ENCODE assay signal across 26 cellular contexts in the genomic region with DNA sequence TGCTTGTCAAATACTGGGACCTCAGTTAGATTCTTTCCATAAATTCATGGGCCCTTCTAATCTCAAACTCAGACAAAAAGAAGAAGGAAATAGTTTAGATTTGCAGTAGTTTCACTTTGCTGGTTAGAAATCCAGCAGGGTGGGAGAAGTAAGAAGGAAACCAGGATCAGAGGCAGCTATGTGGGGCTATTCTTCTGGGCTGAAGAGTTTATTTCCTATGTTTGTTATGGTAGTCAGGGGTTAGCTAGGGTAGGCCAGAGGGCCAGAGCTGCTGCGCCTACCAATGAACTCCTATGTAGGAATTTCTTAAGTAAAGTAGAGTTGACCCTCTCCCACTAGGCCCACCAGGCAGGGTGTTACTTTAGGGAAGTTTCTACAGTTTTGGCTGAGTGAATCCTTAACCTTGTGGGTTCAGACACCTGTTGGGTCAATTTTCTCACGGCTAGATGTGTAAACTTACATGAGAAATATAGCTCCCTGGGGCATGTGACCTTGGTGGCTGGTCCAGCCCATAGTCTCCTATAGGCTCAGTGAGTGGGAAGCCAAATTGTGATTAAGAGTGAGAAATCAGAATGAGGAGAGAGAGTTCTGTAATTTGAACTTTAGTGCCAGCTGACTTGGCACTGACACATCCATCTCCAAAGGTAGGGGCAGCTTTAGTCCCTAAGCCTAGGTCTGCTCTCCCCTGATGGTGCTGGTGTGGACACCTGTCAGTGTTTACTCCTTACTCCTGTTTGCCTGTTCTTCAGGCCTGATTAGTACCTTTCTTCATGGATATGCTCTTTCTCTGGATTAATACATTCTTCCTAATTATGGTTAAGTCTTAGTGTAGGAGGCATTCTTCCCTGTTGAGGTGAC.
A peak's percentile ranks its signal among the peaks of the same experiment; 100 is the strongest.
DNase-seq lines count a peak whose midpoint lies in the region; ATAC-seq and TF ChIP-seq lines count a peak whose summit lies in the region.
"Had no signal": no experiment of that assay in that cellular context is flagged by ENCODE, and none has a peak within 500 bp of the region (broad histone marks: within the 10 kb centered on the region; RNA-seq: fewer than 3 reads in every experiment).

No MANE protein-coding gene starts in this region.

- peak; percentile 14 for ATAC-seq in stimulated activated naive CD8-positive, alpha-beta T cell treated with anti-CD3 and anti-CD28 coated beads, Interleukin-15, Interleukin-2, amounts not matched to agents 100 U/mL and 50 U/mL, for 24 hours
- no peak for ATAC-seq in stimulated activated naive CD8-positive, alpha-beta T cell treated with anti-CD3 and anti-CD28 coated beads, Interleukin-15, amount 100 ng/mL, for 72 hours
- ATAC-seq: activated naive CD4-positive, alpha-beta T cell treated with anti-CD3 and anti-CD28 coated beads, Interleukin-2, amount 50 U/mL, for 72 hours; esophagus mucosa; naive thymus-derived CD8-positive, alpha-beta T cell; stimulated activated effector memory CD8-positive, alpha-beta T cell treated with anti-CD3 and anti-CD28 coated beads, Interleukin-12 subunit alpha, Interleukin-12 subunit beta, amount 100 ng/mL, for 72 hours had no signal

- H3K9me3 Mint-ChIP-seq in stimulated activated naive CD8-positive, alpha-beta T cell treated with anti-CD3 and anti-CD28 coated beads, Interleukin-15, amount 100 ng/mL, for 72 hours = no peaks in the 10 kb centered on the region
- H3K9me3 Mint-ChIP-seq: activated naive CD4-positive, alpha-beta T cell treated with anti-CD3 and anti-CD28 coated beads, Interleukin-2, amount 50 U/mL, for 72 hours; central memory CD8-positive, alpha-beta T cell; naive thymus-derived CD8-positive, alpha-beta T cell; stimulated activated effector memory CD8-positive, alpha-beta T cell treated with anti-CD3 and anti-CD28 coated beads, Interleukin-12 subunit alpha, Interleukin-12 subunit beta, amount 100 ng/mL, for 72 hours had no signal

- no peaks in the 10 kb centered on the region for H3K27me3 ChIP-seq in neutrophil
- H3K27me3 ChIP-seq: sigmoid colon had no signal

- H3K36me3 ChIP-seq in SK-N-MC (ENCODE audit: insufficient read depth, low read length) = no peaks in the 10 kb centered on the region
- H3K36me3 ChIP-seq in neutrophil = peaks cover 40% of the 10 kb centered on the region
- H3K36me3 ChIP-seq: sigmoid colon, WERI-Rb-1 had no signal

- H3K27ac Mint-ChIP-seq in stimulated activated naive CD8-positive, alpha-beta T cell treated with anti-CD3 and anti-CD28 coated beads, Interleukin-15, amount 100 ng/mL, for 72 hours = no peak overlapping the region
- H3K27ac Mint-ChIP-seq: activated naive CD4-positive, alpha-beta T cell treated with anti-CD3 and anti-CD28 coated beads, Interleukin-2, amount 50 U/mL, for 72 hours; naive thymus-derived CD8-positive, alpha-beta T cell; stimulated activated effector memory CD8-positive, alpha-beta T cell treated with anti-CD3 and anti-CD28 coated beads, Interleukin-12 subunit alpha, Interleukin-12 subunit beta, amount 100 ng/mL, for 72 hours had no signal

- peaks cover 17% of the 10 kb centered on the region for H3K27me3 Mint-ChIP-seq in stimulated activated naive CD8-positive, alpha-beta T cell treated with anti-CD3 and anti-CD28 coated beads, Interleukin-15, amount 100 ng/mL, for 72 hours

- no peaks in the 10 kb centered on the region for H3K4me1 Mint-ChIP-seq in stimulated activated naive CD8-positive, alpha-beta T cell treated with anti-CD3 and anti-CD28 coated beads, Interleukin-15, amount 100 ng/mL, for 72 hours
- H3K4me1 Mint-ChIP-seq: central memory CD8-positive, alpha-beta T cell; naive thymus-derived CD8-positive, alpha-beta T cell; stimulated activated effector memory CD8-positive, alpha-beta T cell treated with anti-CD3 and anti-CD28 coated beads, Interleukin-12 subunit alpha, Interleukin-12 subunit beta, amount 100 ng/mL, for 72 hours had no signal

- H3K9me3 ChIP-seq in SK-N-MC (ENCODE audit: low read depth, low read length) (no peaks in the 10 kb centered on the region), neutrophil (no peaks in the 10 kb centered on the region)
- H3K9me3 ChIP-seq: sigmoid colon had no signal

- peak overlapping the region; percentile 21; the same call in 1 of the 2 replicates for H3K27ac ChIP-seq in SK-N-MC
- peak overlapping the region; percentile 89 for H3K27ac ChIP-seq in neutrophil
- H3K27ac ChIP-seq: sigmoid colon, WERI-Rb-1 had no signal

- no peak for DNase-seq in stimulated activated naive CD8-positive, alpha-beta T cell treated with anti-CD3 and anti-CD28 coated beads, Interleukin-15, Interleukin-2, amounts not matched to agents 100 U/mL and 50 U/mL, for 24 hours
- DNase-seq in stimulated activated naive CD8-positive, alpha-beta T cell treated with anti-CD3 and anti-CD28 coated beads, Interleukin-15, amount 100 ng/mL, for 72 hours = no peak
- no peak for DNase-seq in SK-N-MC (ENCODE audit: low read depth, low spot score)
- no peak for DNase-seq in ureter (ENCODE audit: low spot score)
- DNase-seq in GDM1 (lab: John Stamatoyannopoulos, UW) = no peak
- DNase-seq in NCI-H146 treated with DMSO at 0.1 percent for 48 hours (lab: John Stamatoyannopoulos, UW; ENCODE audit: unreplicated experiment) = no peak
- DNase-seq in SK-N-DZ (ENCODE audit: low spot score) = no peak
- DNase-seq: activated CD4-positive, alpha-beta T cell treated with anti-CD3 and anti-CD28 coated beads, Interleukin-2, amount 50 U/mL, for 1 hour; aorta; DND-41; effector CD8-positive, alpha-beta T cell; GOT3; IMR-90; islet precursor cell; mesendoderm; naive thymus-derived CD8-positive, alpha-beta T cell; NCI-H1436 treated with DMSO at 0.1 percent for 48 hours; NCI-H510A treated with DMSO at 0.1 percent for 48 hours; RPMI8226; sigmoid colon; WERI-Rb-1 had no signal

- H3K4me1 ChIP-seq in neutrophil (ENCODE audit: control insufficient read depth in 1 of 2, insufficient read depth in 1 of 2, low read depth in 1 of 2, low read length in 1 of 2) = peaks cover 62 to 70% of the 10 kb centered on the region in 2 experiments
- H3K4me1 ChIP-seq: sigmoid colon had no signal

- no peak overlapping the region for H3K4me3 Mint-ChIP-seq in stimulated activated naive CD8-positive, alpha-beta T cell treated with anti-CD3 and anti-CD28 coated beads, Interleukin-15, amount 100 ng/mL, for 72 hours
- H3K4me3 Mint-ChIP-seq: central memory CD8-positive, alpha-beta T cell; naive thymus-derived CD8-positive, alpha-beta T cell; stimulated activated effector memory CD8-positive, alpha-beta T cell treated with anti-CD3 and anti-CD28 coated beads, Interleukin-12 subunit alpha, Interleukin-12 subunit beta, amount 100 ng/mL, for 72 hours had no signal

- H3K9ac ChIP-seq in SK-N-MC (ENCODE audit: insufficient read length) = no peak overlapping the region

- TF ChIP-seq CTCF in neutrophil (IDR thresholded peaks at IDR 0.05) = no peak

- H3K4me3 ChIP-seq in SK-N-MC (no peak overlapping the region), neutrophil (ENCODE audit: low read depth in 1 of 2, low read length in 1 of 2) (peak overlapping the region; percentile 9 to 23)
- H3K4me3 ChIP-seq: sigmoid colon had no signal
